12 cellular contexts compared by ENCODE assay signal in the genomic region with DNA sequence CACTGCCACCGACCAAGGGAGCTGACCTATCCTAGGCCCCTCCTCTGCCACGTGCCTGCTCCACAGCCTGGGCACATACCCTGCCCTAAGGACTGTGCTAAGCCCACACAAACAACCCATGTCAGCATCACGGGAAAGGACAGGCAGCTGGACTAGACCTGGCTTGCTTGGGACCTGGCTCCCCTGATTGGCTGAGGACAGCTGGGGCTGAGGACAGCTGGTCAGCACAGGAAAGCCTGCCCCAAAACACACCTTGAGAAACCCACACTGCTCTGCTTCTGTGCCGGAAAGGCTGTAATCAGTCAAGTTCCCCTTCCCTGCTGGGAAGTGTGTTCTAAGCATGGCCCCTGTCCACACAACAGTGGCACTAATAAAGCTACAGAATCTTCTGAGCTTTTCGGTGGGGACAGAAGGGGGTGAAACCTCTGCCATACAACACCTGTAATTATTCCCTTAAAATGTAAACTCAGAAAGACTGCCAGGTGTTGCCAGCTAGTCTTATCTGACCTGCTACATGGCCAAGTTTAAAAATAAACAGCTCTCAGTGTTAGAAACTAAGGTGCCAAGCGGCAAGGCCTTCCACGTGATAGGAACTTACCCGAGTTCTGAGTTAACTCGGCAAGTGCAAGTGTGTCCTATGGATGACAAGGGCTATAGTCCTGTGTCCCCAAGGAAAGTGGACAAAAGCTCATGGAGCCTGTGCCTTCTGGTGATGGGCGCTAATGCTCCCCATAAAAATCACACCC. TPM values are rescaled to one million over a fixed set of nuclear protein-coding genes. Genes with fewer than 3 reads are reported as not detected.
A peak's percentile ranks its signal among the peaks of the same experiment; 100 is the strongest.
DNase-seq lines count a peak whose midpoint lies in the region; ATAC-seq and TF ChIP-seq lines count a peak whose summit lies in the region.
"Had no signal": no experiment of that assay in that cellular context is flagged by ENCODE, and none has a peak within 500 bp of the region (broad histone marks: within the 10 kb centered on the region; RNA-seq: fewer than 3 reads in every experiment).

No MANE protein-coding gene starts in this region.

- peak overlapping the region; percentile 14 for H3K9ac ChIP-seq in mucosa of stomach (ENCODE audit: low read length)

- H3K9me3 Mint-ChIP-seq in CD14-positive monocyte = peaks cover 0 to 1% (median 0%) of the 10 kb centered on the region in 7 donors
- no peaks in the 10 kb centered on the region for H3K9me3 Mint-ChIP-seq in dendritic cell treated with granulocyte-macrophage colony-stimulating factor and Interleukin-4, amounts not matched to agents 40 ng/mL and 50 ng/mL, for 4 days
- no peaks in the 10 kb centered on the region for H3K9me3 Mint-ChIP-seq in activated T-helper 1 cell treated with anti-CD3 and anti-CD28 coated beads, Interleukin-12 subunit alpha, Interleukin-12 subunit beta, Interleukin-2, Interleukin-4 antibody, amounts not matched to agents 30 ng/mL and 10 ng/mL and 1 ng/mL, durations not matched to agents 14 hours and 24 hours and 36 hours
- H3K9me3 Mint-ChIP-seq: naive thymus-derived CD8-positive, alpha-beta T cell had no signal

- H3K4me1 Mint-ChIP-seq in CD14-positive monocyte = peaks cover 98% of the 10 kb centered on the region
- H3K4me1 Mint-ChIP-seq in dendritic cell treated with granulocyte-macrophage colony-stimulating factor and Interleukin-4, amounts not matched to agents 40 ng/mL and 50 ng/mL, for 4 days (ENCODE audit: low read depth) = peaks cover 94% of the 10 kb centered on the region
- H3K4me1 Mint-ChIP-seq in activated T-helper 1 cell treated with anti-CD3 and anti-CD28 coated beads, Interleukin-12 subunit alpha, Interleukin-12 subunit beta, Interleukin-2, Interleukin-4 antibody, amounts not matched to agents 30 ng/mL and 10 ng/mL and 1 ng/mL, durations not matched to agents 14 hours and 24 hours and 36 hours (ENCODE audit: low read depth) = peaks cover 50% of the 10 kb centered on the region

- 94% methylated on average over 10 of the region's 10 CpGs for WGBS in hepatocyte (ENCODE audit: low lambda C conversion rate, missing lambda C conversion rate)

- H3K9me2 ChIP-seq in hepatocyte (replicated peaks; ENCODE audit: insufficient read depth) = no peaks in the 10 kb centered on the region

- no peaks in the 10 kb centered on the region for H3K27me3 ChIP-seq in mucosa of stomach (ENCODE audit: control insufficient read depth, insufficient read depth, low read length)
- H3K27me3 ChIP-seq in hepatocyte = no peaks in the 10 kb centered on the region

- H4K20me1 ChIP-seq in hepatocyte (ENCODE audit: insufficient read depth, poor library complexity, severe bottlenecking) = peaks cover 5% of the 10 kb centered on the region

- H3K27ac Mint-ChIP-seq in CD14-positive monocyte = peak overlapping the region; percentile 92 to 99 (median 98)
- peak overlapping the region; percentile 67 for H3K27ac Mint-ChIP-seq in dendritic cell treated with granulocyte-macrophage colony-stimulating factor and Interleukin-4, amounts not matched to agents 40 ng/mL and 50 ng/mL, for 4 days
- H3K27ac Mint-ChIP-seq in activated T-helper 1 cell treated with anti-CD3 and anti-CD28 coated beads, Interleukin-12 subunit alpha, Interleukin-12 subunit beta, Interleukin-2, Interleukin-4 antibody, amounts not matched to agents 30 ng/mL and 10 ng/mL and 1 ng/mL, durations not matched to agents 14 hours and 24 hours and 36 hours = no peak overlapping the region

- ATAC-seq in HG03108 (IDR thresholded peaks at IDR 0.05; ENCODE audit: unreplicated experiment) (peak; percentile 33), HG02852 (IDR thresholded peaks at IDR 0.05; ENCODE audit: unreplicated experiment) (no peak)
- ATAC-seq: K562; naive thymus-derived CD8-positive, alpha-beta T cell had no signal

- peaks cover 53% of the 10 kb centered on the region for H3K4me1 ChIP-seq in mucosa of stomach (ENCODE audit: control insufficient read depth, insufficient read depth, low read length)
- peaks cover 10% of the 10 kb centered on the region for H3K4me1 ChIP-seq in hepatocyte (ENCODE audit: insufficient read depth)

- H3K27me3 Mint-ChIP-seq in CD14-positive monocyte (ENCODE audit: low read depth in 3 of 3) = peaks cover 0 to 2% (median 0%) of the 10 kb centered on the region in 3 donors
- H3K27me3 Mint-ChIP-seq in dendritic cell treated with granulocyte-macrophage colony-stimulating factor and Interleukin-4, amounts not matched to agents 40 ng/mL and 50 ng/mL, for 4 days = no peaks in the 10 kb centered on the region
- no peaks in the 10 kb centered on the region for H3K27me3 Mint-ChIP-seq in activated T-helper 1 cell treated with anti-CD3 and anti-CD28 coated beads, Interleukin-12 subunit alpha, Interleukin-12 subunit beta, Interleukin-2, Interleukin-4 antibody, amounts not matched to agents 30 ng/mL and 10 ng/mL and 1 ng/mL, durations not matched to agents 14 hours and 24 hours and 36 hours (ENCODE audit: insufficient read depth)
- H3K27me3 Mint-ChIP-seq: naive thymus-derived CD8-positive, alpha-beta T cell had no signal

- H3K27ac ChIP-seq in hepatocyte = no peak overlapping the region

- no peaks in the 10 kb centered on the region for H3K36me3 ChIP-seq in mucosa of stomach (ENCODE audit: control insufficient read depth, insufficient read depth, low read length)
- H3K36me3 ChIP-seq in hepatocyte (replicated peaks; ENCODE audit: insufficient read depth, low read depth) = no peaks in the 10 kb centered on the region

- no peaks in the 10 kb centered on the region for H3K9me3 ChIP-seq in mucosa of stomach (ENCODE audit: control insufficient read depth, low read length)
- H3K9me3 ChIP-seq in hepatocyte (ENCODE audit: low read depth) = no peaks in the 10 kb centered on the region

- intact Hi-C loops in CD14-positive monocyte (cut with micrococcal nuclease) = loop anchor here in 1 of 2 donors (5.0 kb wide), 1 partner anchor 85 kb away; no protein-coding TSS in a partner anchor
- intact Hi-C loops in dendritic cell treated with granulocyte-macrophage colony-stimulating factor and Interleukin-4, amounts not matched to agents 40 ng/mL and 50 ng/mL, for 4 days (cut with micrococcal nuclease) = no loop called here
- intact Hi-C loops in activated T-helper 1 cell treated with anti-CD3 and anti-CD28 coated beads, Interleukin-12 subunit alpha, Interleukin-12 subunit beta, Interleukin-2, Interleukin-4 antibody, amounts not matched to agents 30 ng/mL and 10 ng/mL and 1 ng/mL, durations not matched to agents 14 hours and 24 hours and 36 hours (cut with micrococcal nuclease) = no loop called here

- TF ChIP-seq CTCF in CD14-positive monocyte (IDR thresholded peaks at IDR 0.05) (no peak), hepatocyte (IDR thresholded peaks at IDR 0.05; ENCODE audit: poor library complexity) (no peak)

- no peak overlapping the region for H3K4me3 ChIP-seq in mucosa of stomach (ENCODE audit: low read length)
- H3K4me3 ChIP-seq in hepatocyte = no peak overlapping the region
- H3K4me3 ChIP-seq: K562 had no signal

- H2AFZ ChIP-seq in hepatocyte = no peak overlapping the region

- DNase-seq in CD14-positive monocyte (ENCODE audit: low spot score) = no peak
- no peak for DNase-seq in cortex of kidney (lab: John Stamatoyannopoulos, UW)
- DNase-seq in hepatocyte (ENCODE audit: low spot score) = no peak
- no peak for DNase-seq in activated T-helper 1 cell treated with anti-CD3 and anti-CD28 coated beads, Interleukin-12 subunit alpha, Interleukin-12 subunit beta, Interleukin-2, Interleukin-4 antibody, amounts not matched to agents 30 ng/mL and 10 ng/mL and 1 ng/mL, durations not matched to agents 14 hours and 24 hours and 36 hours (ENCODE audit: low spot score)
- DNase-seq: H7; naive thymus-derived CD8-positive, alpha-beta T cell; NCI-H2107 had no signal

- peaks cover 16 to 34% of the 10 kb centered on the region in 2 donors for H3K36me3 Mint-ChIP-seq in CD14-positive monocyte
- peaks cover 38% of the 10 kb centered on the region for H3K36me3 Mint-ChIP-seq in dendritic cell treated with granulocyte-macrophage colony-stimulating factor and Interleukin-4, amounts not matched to agents 40 ng/mL and 50 ng/mL, for 4 days (ENCODE audit: low read depth)
- H3K36me3 Mint-ChIP-seq in activated T-helper 1 cell treated with anti-CD3 and anti-CD28 coated beads, Interleukin-12 subunit alpha, Interleukin-12 subunit beta, Interleukin-2, Interleukin-4 antibody, amounts not matched to agents 30 ng/mL and 10 ng/mL and 1 ng/mL, durations not matched to agents 14 hours and 24 hours and 36 hours (ENCODE audit: low read depth) = peaks cover 9% of the 10 kb centered on the region

- no peak overlapping the region for H3K4me3 Mint-ChIP-seq in CD14-positive monocyte
- H3K4me3 Mint-ChIP-seq in dendritic cell treated with granulocyte-macrophage colony-stimulating factor and Interleukin-4, amounts not matched to agents 40 ng/mL and 50 ng/mL, for 4 days = no peak overlapping the region
- H3K4me3 Mint-ChIP-seq in activated T-helper 1 cell treated with anti-CD3 and anti-CD28 coated beads, Interleukin-12 subunit alpha, Interleukin-12 subunit beta, Interleukin-2, Interleukin-4 antibody, amounts not matched to agents 30 ng/mL and 10 ng/mL and 1 ng/mL, durations not matched to agents 14 hours and 24 hours and 36 hours = no peak overlapping the region
- H3K4me3 Mint-ChIP-seq: naive thymus-derived CD8-positive, alpha-beta T cell had no signal

- no peak overlapping the region for H3K4me2 ChIP-seq in hepatocyte

- H3K79me2 ChIP-seq in hepatocyte = peaks cover 44% of the 10 kb centered on the region

RNA-seq across cellular contexts. Expression of gene ARFGAP3, which starts 35.7 kb away (rescaled TPM):
- polyA plus RNA-seq in CD14-positive monocyte (10 to 100 TPM; 34.8 to 38.7 TPM), hepatocyte (53.7 and 54.7 TPM in 2 replicates)
- 89.5 and 99.5 TPM in 2 replicates for total RNA-seq in hepatocyte
- total RNA-seq in activated T-helper 1 cell treated with anti-CD3 and anti-CD28 coated beads, Interleukin-12 subunit alpha, Interleukin-12 subunit beta, Interleukin-2, Interleukin-4 antibody, amounts not matched to agents 30 ng/mL and 10 ng/mL and 1 ng/mL, durations not matched to agents 14 hours and 24 hours and 36 hours = 38.0 and 42.3 TPM in 2 replicates
